In genomic region chr1:89087241-89087640, GRCh38 we compare ENCODE assay signal across 26 cellular contexts.
"Had no signal": no experiment of that assay in that cellular context is flagged by ENCODE, and none has a peak within 500 bp of the region (broad histone marks: within the 10 kb centered on the region; RNA-seq: fewer than 3 reads in every experiment).

No MANE protein-coding gene starts in this region.

- DNase-seq: activated CD4-positive, alpha-beta memory T cell treated with anti-CD3 and anti-CD28 coated beads for 36 hours; activated CD4-positive, alpha-beta T cell treated with anti-CD3 and anti-CD28 coated beads for 48 hours; activated CD4-positive, CD25-positive, alpha-beta regulatory T cell treated with anti-CD3 and anti-CD28 coated beads, Interleukin-2, amount 50 U/mL, for 72 hours; activated CD8-positive, alpha-beta memory T cell treated with anti-CD3 and anti-CD28 coated beads for 24 hours; activated effector memory CD4-positive, alpha-beta T cell treated with anti-CD3 and anti-CD28 coated beads, Interleukin-2, amount 50 U/mL, for 16 hours; activated naive CD4-positive, alpha-beta T cell treated with Interleukin-2 at 50 U/mL for 16 hours; activated T-cell treated with anti-CD3 and anti-CD28 coated beads, Interleukin-2, amount 50 U/mL, for 4 hours; amygdala; brain microvascular endothelial cell; Karpas-422; NCI-H1048; NCI-H146; NCI-H187 treated with DMSO at 0.1 percent for 48 hours; NCI-H2081 treated with DMSO at 0.1 percent for 48 hours; NCI-H2171; NCI-H2227 treated with DMSO at 0.1 percent for 48 hours; NCI-H446 treated with DMSO at 0.1 percent for 48 hours; NCI-H524 treated with DMSO at 0.1 percent for 48 hours; PC-3; SHP77 had no signal

- H3K4me3 ChIP-seq: cardiac muscle cell, SJSA1 had no signal

- H3K27ac ChIP-seq: brain microvascular endothelial cell, cardiac muscle cell, SJSA1 had no signal

- FAIRE-seq: astrocyte, RCC 7860 had no signal

- H3K9me3 ChIP-seq: SJSA1 had no signal

- H3K36me3 Mint-ChIP-seq: activated CD4-positive, alpha-beta memory T cell treated with anti-CD3 and anti-CD28 coated beads for 36 hours; activated naive CD8-positive, alpha-beta T cell had no signal

- H3K27me3 Mint-ChIP-seq: activated CD4-positive, alpha-beta memory T cell treated with anti-CD3 and anti-CD28 coated beads for 36 hours; activated naive CD8-positive, alpha-beta T cell had no signal

- ATAC-seq: activated T-cell treated with anti-CD3 and anti-CD28 coated beads, Interleukin-2, amount 50 U/mL, for 4 hours; PC-3 had no signal

- H3K4me1 ChIP-seq: SJSA1 had no signal

- H3K27me3 ChIP-seq: brain microvascular endothelial cell, cardiac muscle cell, SJSA1 had no signal

- H3K4me3 Mint-ChIP-seq: activated CD4-positive, alpha-beta memory T cell treated with anti-CD3 and anti-CD28 coated beads for 36 hours; activated naive CD8-positive, alpha-beta T cell; activated T-cell treated with anti-CD3 and anti-CD28 coated beads, Interleukin-2, amount 50 U/mL, for 4 hours; T-helper 1 cell treated with Interleukin-12 subunit alpha and Interleukin-12 subunit beta and Interleukin-4 antibody, amounts not matched to agents 30 μg/mL and 1 μg/mL, for 36 hours had no signal

- H3K9me3 Mint-ChIP-seq: activated CD4-positive, alpha-beta memory T cell treated with anti-CD3 and anti-CD28 coated beads for 36 hours; activated T-cell treated with anti-CD3 and anti-CD28 coated beads, Interleukin-2, amount 50 U/mL, for 4 hours; T-helper 1 cell treated with Interleukin-12 subunit alpha and Interleukin-12 subunit beta and Interleukin-4 antibody, amounts not matched to agents 30 μg/mL and 1 μg/mL, for 36 hours had no signal

- H3K27ac Mint-ChIP-seq: activated CD4-positive, alpha-beta memory T cell treated with anti-CD3 and anti-CD28 coated beads for 36 hours; activated naive CD8-positive, alpha-beta T cell; T-helper 1 cell treated with Interleukin-12 subunit alpha and Interleukin-12 subunit beta and Interleukin-4 antibody, amounts not matched to agents 30 μg/mL and 1 μg/mL, for 36 hours had no signal

- H3K36me3 ChIP-seq: brain microvascular endothelial cell, cardiac muscle cell, SJSA1 had no signal
